Comparison of ENCODE assay signal across 22 cellular contexts in genomic region chr1:3197781-3198316, GRCh38.
DNase-seq lines count a peak whose midpoint lies in the region; ATAC-seq, FAIRE-seq and TF ChIP-seq lines count a peak whose summit lies in the region.
"Had no signal": no experiment of that assay in that cellular context is flagged by ENCODE, and none has a peak within 500 bp of the region (broad histone marks: within the 10 kb centered on the region; RNA-seq: fewer than 3 reads in every experiment).

No MANE protein-coding gene starts in this region.

- no peak overlapping the region for H3K23ac ChIP-seq in neuronal stem cell (ENCODE audit: low read depth, low read length, poor library complexity)

- CTCF ChIA-PET in K562 (lab: Yijun Ruan, JAX; ENCODE audit: low intra/inter-chr PET ratio): no interaction called here

- H2AK5ac ChIP-seq in neuronal stem cell (ENCODE audit: low read depth, low read length): peak overlapping the region; percentile 100

- no peaks in the 10 kb centered on the region for H3K27me3 ChIP-seq in cardiac muscle cell
- peaks cover 21 to 93% of the 10 kb centered on the region in 2 experiments for H3K27me3 ChIP-seq in K562 (ENCODE audit: control insufficient read depth in 2 of 2, insufficient read depth in 2 of 2, low read length in 2 of 2)
- H3K27me3 ChIP-seq in neuronal stem cell (ENCODE audit: control insufficient read depth in 3 of 3, insufficient read depth in 3 of 3, low read depth in 1 of 3, low read length in 3 of 3): peaks cover 0 to 27% (median 0%) of the 10 kb centered on the region in 3 experiments
- H3K27me3 ChIP-seq in tibial nerve: no peaks in the 10 kb centered on the region
- H3K27me3 ChIP-seq: SJSA1 had no signal

- in situ Hi-C loops in K562 (cut with MboI): no loop called here

- TF ChIP-seq RAD21 in K562 (CRISPR knock-in tag; conservative IDR thresholded peaks at IDR 0.05 in 1 of 2, IDR thresholded peaks at IDR 0.05 in 1 of 2): no peak

- no peak for TF ChIP-seq EP300 in K562 (IDR thresholded peaks at IDR 0.05; ENCODE audit: low read length)
- TF ChIP-seq EP300 in tibial nerve (IDR thresholded peaks at IDR 0.05): no peak

- H3K4me3 ChIP-seq in cardiac muscle cell (no peak overlapping the region), K562 (no peak overlapping the region), neuronal stem cell (ENCODE audit: low read length in 2 of 2) (no peak overlapping the region), tibial nerve (no peak overlapping the region)
- H3K4me3 ChIP-seq: GM23338, PC-9, SJSA1 had no signal

- peak overlapping the region; percentile 95 for H4K91ac ChIP-seq in neuronal stem cell (ENCODE audit: low read depth, low read length, poor library complexity)

- no peaks in the 10 kb centered on the region for H3K9me1 ChIP-seq in K562 (ENCODE audit: control insufficient read depth, insufficient read depth, low read length)

- peak overlapping the region; percentile 78 for H3K14ac ChIP-seq in neuronal stem cell (ENCODE audit: low read length)

- no peak for TF ChIP-seq CTCF in cardiac muscle cell (IDR thresholded peaks at IDR 0.05; ENCODE audit: low read depth, low read length)
- TF ChIP-seq CTCF in K562 (IDR thresholded peaks at IDR 0.05 in 2 of 3, conservative IDR thresholded peaks at IDR 0.05 in 1 of 3; ENCODE audit: insufficient read depth in 2 of 3, low read depth in 1 of 3, low read length in 3 of 3): no peak
- TF ChIP-seq CTCF in tibial nerve (IDR thresholded peaks at IDR 0.05): no peak

- H3K4me1 ChIP-seq in cardiac muscle cell (ENCODE audit: low read depth): peaks cover 41% of the 10 kb centered on the region
- H3K4me1 ChIP-seq in K562 (replicated peaks in 1 of 2; ENCODE audit: control insufficient read depth in 2 of 2, insufficient read depth in 2 of 2, low read length in 2 of 2): no peaks in the 10 kb centered on the region; a peak in 1 of 5 replicates
- H3K4me1 ChIP-seq in neuronal stem cell (ENCODE audit: control insufficient read depth in 2 of 2, insufficient read depth in 1 of 2, low read depth in 1 of 2, low read length in 2 of 2): peaks cover 0 to 32% of the 10 kb centered on the region in 2 donors
- H3K4me1 ChIP-seq in tibial nerve: peaks cover 0 to 54% (median 24%) of the 10 kb centered on the region in 4 donors
- H3K4me1 ChIP-seq: SJSA1 had no signal

- H2AFZ ChIP-seq in K562 (ENCODE audit: low read depth, low read length) (no peak overlapping the region), neuronal stem cell (ENCODE audit: low read length) (no peak overlapping the region)
- H2AFZ ChIP-seq: GM23338, PC-9 had no signal

- peak overlapping the region; percentile 87 for H2BK5ac ChIP-seq in neuronal stem cell (ENCODE audit: low read length)

- intact Hi-C loops in left cardiac atrium (cut with DNase I) (no loop called here), K562 (cut with micrococcal nuclease) (no loop called here)

- no peak for ATAC-seq in left cardiac atrium
- no peak for ATAC-seq in K562
- no peak for ATAC-seq in GM21367 (IDR thresholded peaks at IDR 0.05; ENCODE audit: unreplicated experiment)
- no peak for ATAC-seq in HG03442 (IDR thresholded peaks at IDR 0.05; ENCODE audit: unreplicated experiment)
- ATAC-seq: GM23338, HCT116 had no signal

- no peak overlapping the region for H3K4me2 ChIP-seq in K562 (ENCODE audit: insufficient read depth, low read length)
- H3K4me2 ChIP-seq in neuronal stem cell (ENCODE audit: insufficient read depth, low read length, poor library complexity, severe bottlenecking): no peak overlapping the region
- H3K4me2 ChIP-seq: GM23338, KMS-11, PC-9 had no signal

- H4K20me1 ChIP-seq in K562 (replicated peaks; ENCODE audit: control insufficient read depth, insufficient read depth, low read length): no peaks in the 10 kb centered on the region

- peaks cover 4% of the 10 kb centered on the region for H3K79me1 ChIP-seq in neuronal stem cell (ENCODE audit: low read depth, low read length)

- WGBS in K562 (ENCODE audit: insufficient coverage, low coverage, missing lambda C conversion rate): 1% methylated on average over 19 of the region's 22 CpGs
- WGBS in neuronal stem cell (ENCODE audit: extremely low coverage in 2 of 2, insufficient read length in 2 of 2, insufficient replicate concordance in 1 of 2), 2 donors: no CpG with 5 or more reads among the region's 22 CpGs
- WGBS in tibial nerve, 2 donors: 53 to 65% methylated on average over 14 to 17 of the region's 22 CpGs

- FAIRE-seq in K562 (lab: Jason Lieb, UNC): no peak
- FAIRE-seq: GM19239 had no signal

- peak overlapping the region; percentile 92 for H4K8ac ChIP-seq in neuronal stem cell (ENCODE audit: low read depth, low read length)

- H3K18ac ChIP-seq in neuronal stem cell (ENCODE audit: low read length): peak overlapping the region; percentile 98

- peak overlapping the region; percentile 99 for H2BK15ac ChIP-seq in neuronal stem cell (ENCODE audit: low read length)

- BruUV-seq in K562 (replicated peaks; lab: Mats Ljungman, UMichigan): no TSS peak

- no peak for TF ChIP-seq POLR2A in K562 (conservative IDR thresholded peaks at IDR 0.05)
- no peak for TF ChIP-seq POLR2A in tibial nerve (IDR thresholded peaks at IDR 0.05)

- no peaks in the 10 kb centered on the region for H3K9me3 ChIP-seq in cardiac muscle cell (ENCODE audit: low read depth)
- no peaks in the 10 kb centered on the region for H3K9me3 ChIP-seq in K562 (replicated peaks; ENCODE audit: control insufficient read depth, insufficient read depth, low read depth, low read length)
- peaks cover 0 to under 1% of the 10 kb centered on the region in 2 donors for H3K9me3 ChIP-seq in neuronal stem cell (replicated peaks in 1 of 2; ENCODE audit: control insufficient read depth in 2 of 2, insufficient read depth in 1 of 2, low read depth in 1 of 2, low read length in 2 of 2)
- H3K9me3 ChIP-seq in tibial nerve: no peaks in the 10 kb centered on the region
- H3K9me3 ChIP-seq: SJSA1 had no signal

- no peak overlapping the region for H3K9ac ChIP-seq in K562 (ENCODE audit: insufficient read depth in 1 of 2, low read depth in 2 of 2, low read length in 2 of 2)
- no peak overlapping the region for H3K9ac ChIP-seq in neuronal stem cell (ENCODE audit: low read depth, low read length, poor library complexity)
- H3K9ac ChIP-seq: KMS-11 had no signal

- H3K27ac ChIP-seq in cardiac muscle cell (peak overlapping the region; percentile 88), K562 (ENCODE audit: extremely low read depth, low read depth, low read length) (no peak overlapping the region), neuronal stem cell (replicated peaks; ENCODE audit: low read length) (peak overlapping the region; percentile 90), tibial nerve (peak overlapping the region; percentile 53 to 85 (median 77))
- H3K27ac ChIP-seq: KMS-11, PC-9, SJSA1 had no signal

- H2BK12ac ChIP-seq in neuronal stem cell (ENCODE audit: low read length): peak overlapping the region; percentile 82

- no peaks in the 10 kb centered on the region for H3K79me2 ChIP-seq in K562 (ENCODE audit: control insufficient read depth, insufficient read depth, low read length)

- POLR2A ChIA-PET in K562 (lab: Yijun Ruan, JAX): interaction anchor here (0.8 kb wide), 1 partner anchor 128 kb away, joined by 3 read pairs; no protein-coding TSS in a partner anchor

- no peak for DNase-seq in cardiac muscle cell (ENCODE audit: low read depth in 1 of 2, low spot score in 1 of 2)
- no peak for DNase-seq in left cardiac atrium
- DNase-seq in K562 (ENCODE audit: extremely low read depth in 1 of 4, low spot score in 3 of 4): no peak
- no peak for DNase-seq in neuronal stem cell (ENCODE audit: low spot score)
- no peak for DNase-seq in tibial nerve (ENCODE audit: low spot score in 2 of 2)
- DNase-seq in glomerular visceral epithelial cell (ENCODE audit: extremely low spot score): no peak
- DNase-seq: 8988T; CD4-positive, CD25-positive, alpha-beta regulatory T cell; DMS153; GF-D8; MV-4-11; NCI-H1694 treated with DMSO at 0.1 percent for 48 hours; NCI-H226; NCI-H524 treated with DMSO at 0.1 percent for 48 hours; PC-9 had no signal

- H3K4ac ChIP-seq in neuronal stem cell (ENCODE audit: low read length): peak overlapping the region; percentile 68

- peak overlapping the region; percentile 98 for H2BK120ac ChIP-seq in neuronal stem cell (ENCODE audit: low read depth, low read length)

- H3K36me3 ChIP-seq in cardiac muscle cell (no peaks in the 10 kb centered on the region), K562 (ENCODE audit: control insufficient read depth, insufficient read depth, low read length) (no peaks in the 10 kb centered on the region), neuronal stem cell (replicated peaks in 1 of 2; ENCODE audit: control insufficient read depth in 2 of 2, insufficient read depth in 2 of 2, low read length in 2 of 2) (no peaks in the 10 kb centered on the region), tibial nerve (peaks cover 0 to 8% (median 0%) of the 10 kb centered on the region in 3 donors)
- H3K36me3 ChIP-seq: SJSA1 had no signal

TF ChIP-seq in K562, 482 proteins besides CTCF, POLR2A, EP300 and RAD21:
- TF ChIP-seq ZBTB5 (IDR thresholded peaks at IDR 0.05) (no peak), ATF3 (IDR thresholded peaks at IDR 0.05) (peak; percentile 28; the same call in 1 of the 2 replicates), ATF3 (CRISPR knock-in tag; conservative IDR thresholded peaks at IDR 0.05) (no peak)
